16 cellular contexts compared by ENCODE assay signal in the genomic region with DNA sequence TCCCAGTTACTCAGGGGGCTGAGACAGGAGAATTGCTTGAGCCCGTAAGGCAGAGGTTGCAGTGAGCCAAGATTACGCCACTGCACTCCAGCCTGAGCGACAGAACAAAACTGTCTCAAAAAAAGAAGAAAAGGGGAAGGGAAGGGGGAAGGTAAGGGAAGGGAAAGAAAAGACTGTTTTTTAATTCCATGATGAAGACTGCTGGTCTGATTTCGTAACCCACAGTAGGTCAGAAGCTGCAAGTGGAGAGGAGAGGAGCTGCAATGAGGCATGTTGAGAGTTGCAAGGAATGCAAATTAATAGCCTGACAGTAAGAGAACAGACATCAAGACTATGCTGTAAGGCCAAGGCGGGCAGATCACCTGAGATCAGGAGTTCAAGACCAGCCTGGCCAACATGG. TPM values are rescaled to one million over a fixed set of nuclear protein-coding genes. Genes with fewer than 3 reads are reported as not detected.
DNase-seq lines count a peak whose midpoint lies in the region; ATAC-seq and TF ChIP-seq lines count a peak whose summit lies in the region.
"Had no signal": no experiment of that assay in that cellular context is flagged by ENCODE, and none has a peak within 500 bp of the region (broad histone marks: within the 10 kb centered on the region; RNA-seq: fewer than 3 reads in every experiment).

No MANE protein-coding gene starts in this region.

- H3K27ac Mint-ChIP-seq in CD14-positive monocyte (peak overlapping the region; percentile 23 to 91 (median 72)), chondrocyte (ENCODE audit: unreplicated experiment) (peak overlapping the region; percentile 27), mesothelial cell of epicardium (peak overlapping the region; percentile 17)
- no peak overlapping the region for H3K27ac Mint-ChIP-seq in stimulated activated memory B cell treated with anti-CD40 and anti-IgM and Interleukin-4, amounts not matched to agents 10 μg/mL and 1 μg/mL and 100 μg/mL, for 72 hours
- H3K27ac Mint-ChIP-seq: activated CD4-positive, alpha-beta memory T cell treated with anti-CD3 and anti-CD28 coated beads, Interleukin-2, amount 10 ng/mL, durations not matched to agents 7 days and 5 days; B cell had no signal

- H3K27me3 Mint-ChIP-seq in CD14-positive monocyte (ENCODE audit: low read depth in 3 of 3) (no peaks in the 10 kb centered on the region), chondrocyte (ENCODE audit: low read depth) (no peaks in the 10 kb centered on the region), mesothelial cell of epicardium (ENCODE audit: low read depth) (no peaks in the 10 kb centered on the region)
- no peaks in the 10 kb centered on the region for H3K27me3 Mint-ChIP-seq in stimulated activated memory B cell treated with anti-CD40 and anti-IgM and Interleukin-4, amounts not matched to agents 10 μg/mL and 1 μg/mL and 100 μg/mL, for 72 hours
- H3K27me3 Mint-ChIP-seq: activated CD4-positive, alpha-beta memory T cell treated with anti-CD3 and anti-CD28 coated beads, Interleukin-2, amount 10 ng/mL, durations not matched to agents 7 days and 5 days; B cell had no signal

- TF ChIP-seq CTCF in CD14-positive monocyte (IDR thresholded peaks at IDR 0.05), result no peak
- TF ChIP-seq CTCF in chondrocyte (IDR thresholded peaks at IDR 0.05), result no peak
- TF ChIP-seq CTCF in mesothelial cell of epicardium (IDR thresholded peaks at IDR 0.05; ENCODE audit: unreplicated experiment), result no peak

- H3K4me3 Mint-ChIP-seq in CD14-positive monocyte (no peak overlapping the region), chondrocyte (ENCODE audit: unreplicated experiment) (no peak overlapping the region), mesothelial cell of epicardium (no peak overlapping the region)
- no peak overlapping the region for H3K4me3 Mint-ChIP-seq in stimulated activated memory B cell treated with anti-CD40 and anti-IgM and Interleukin-4, amounts not matched to agents 10 μg/mL and 1 μg/mL and 100 μg/mL, for 72 hours
- H3K4me3 Mint-ChIP-seq: activated CD4-positive, alpha-beta memory T cell treated with anti-CD3 and anti-CD28 coated beads, Interleukin-2, amount 10 ng/mL, durations not matched to agents 7 days and 5 days; B cell had no signal

- H3K9me3 Mint-ChIP-seq in CD14-positive monocyte, result no peaks in the 10 kb centered on the region
- H3K9me3 Mint-ChIP-seq in chondrocyte (ENCODE audit: low read depth), result no peaks in the 10 kb centered on the region
- no peaks in the 10 kb centered on the region for H3K9me3 Mint-ChIP-seq in mesothelial cell of epicardium
- H3K9me3 Mint-ChIP-seq in stimulated activated memory B cell treated with anti-CD40 and anti-IgM and Interleukin-4, amounts not matched to agents 10 μg/mL and 1 μg/mL and 100 μg/mL, for 72 hours, result no peaks in the 10 kb centered on the region
- H3K9me3 Mint-ChIP-seq: activated CD4-positive, alpha-beta memory T cell treated with anti-CD3 and anti-CD28 coated beads, Interleukin-2, amount 10 ng/mL, durations not matched to agents 7 days and 5 days had no signal

- ATAC-seq in stimulated activated memory B cell treated with anti-CD40 and anti-IgM and Interleukin-4, amounts not matched to agents 10 μg/mL and 1 μg/mL and 100 μg/mL, for 72 hours, result no peak
- ATAC-seq: K562, Right ventricle myocardium inferior had no signal

- DNase-seq in CD14-positive monocyte (ENCODE audit: low spot score) (no peak), NCI-H226 (peak; percentile 56), chondrocyte (ENCODE audit: low spot score) (no peak), mesothelial cell of epicardium (ENCODE audit: low spot score in 2 of 2, unreplicated experiment in 2 of 2) (no peak), NCI-H187 (lab: John Stamatoyannopoulos, UW) (no peak), inferior parietal cortex (ENCODE audit: extremely low spot score) (no peak), foreskin melanocyte (no peak)
- DNase-seq: activated CD4-positive, alpha-beta memory T cell treated with anti-CD3 and anti-CD28 coated beads, Interleukin-2, amount 10 ng/mL, durations not matched to agents 7 days and 5 days; DMS79 treated with DMSO at 0.1 percent for 48 hours; dorsolateral prefrontal cortex; NCI-H1694; NCI-H524 treated with DMSO at 0.1 percent for 48 hours had no signal

- H3K36me3 Mint-ChIP-seq in CD14-positive monocyte (peaks cover 24 to 51% of the 10 kb centered on the region in 2 donors), chondrocyte (ENCODE audit: low read depth) (peaks cover 10% of the 10 kb centered on the region), mesothelial cell of epicardium (peaks cover 2% of the 10 kb centered on the region)
- H3K36me3 Mint-ChIP-seq in stimulated activated memory B cell treated with anti-CD40 and anti-IgM and Interleukin-4, amounts not matched to agents 10 μg/mL and 1 μg/mL and 100 μg/mL, for 72 hours, result peaks cover 18% of the 10 kb centered on the region

- H3K4me1 Mint-ChIP-seq in CD14-positive monocyte (peaks cover 43% of the 10 kb centered on the region), chondrocyte (ENCODE audit: low read depth) (peaks cover 26% of the 10 kb centered on the region), mesothelial cell of epicardium (peaks cover 18% of the 10 kb centered on the region)
- peaks cover 11% of the 10 kb centered on the region for H3K4me1 Mint-ChIP-seq in stimulated activated memory B cell treated with anti-CD40 and anti-IgM and Interleukin-4, amounts not matched to agents 10 μg/mL and 1 μg/mL and 100 μg/mL, for 72 hours
- H3K4me1 Mint-ChIP-seq: B cell had no signal

- intact Hi-C loops in CD14-positive monocyte (cut with micrococcal nuclease), result no loop called here

RNA-seq across cellular contexts. Expression of a gene that starts 33.3 kb away (rescaled TPM):
- 10 to 100 TPM; 24.8 to 44.1 TPM for polyA plus RNA-seq in CD14-positive monocyte
- total RNA-seq in chondrocyte (55.8 to 69.9 TPM (median 57.9 TPM) in 3 replicates), mesothelial cell of epicardium (84.1 to 86.6 TPM (median 85.6 TPM) in 3 replicates)
